ENCODE assay signal across 24 cellular contexts in the genomic region with DNA sequence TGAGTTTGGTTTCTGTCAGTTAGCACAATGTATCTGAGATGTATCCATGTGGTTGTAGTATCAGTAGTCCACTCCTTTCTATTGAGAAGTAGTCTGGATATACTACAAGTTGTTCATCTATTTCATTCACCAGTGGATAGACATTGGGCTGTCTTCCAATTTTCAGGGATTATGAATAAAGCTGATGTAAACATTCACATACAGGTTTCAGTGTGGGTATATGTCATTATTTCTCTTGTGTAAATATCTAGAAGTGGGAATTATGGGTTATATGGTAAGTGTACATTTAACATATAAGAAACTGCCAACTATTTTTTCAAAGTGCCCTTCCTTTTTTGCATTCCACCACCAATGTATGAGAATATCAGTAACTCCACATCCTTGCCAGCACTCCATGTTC.
"Had no signal": no experiment of that assay in that cellular context is flagged by ENCODE, and none has a peak within 500 bp of the region (broad histone marks: within the 10 kb centered on the region; RNA-seq: fewer than 3 reads in every experiment).

No MANE protein-coding gene starts in this region.

- FAIRE-seq: frontal cortex, small intestine had no signal

- H3K36me3 Mint-ChIP-seq: immature natural killer cell; naive B cell; stimulated activated memory B cell treated with anti-CD40 and anti-IgM and Interleukin-4, amounts not matched to agents 10 μg/mL and 1 μg/mL and 100 μg/mL, for 72 hours; WTC11 had no signal

- DNase-seq: activated CD4-positive, alpha-beta memory T cell treated with anti-CD3 and anti-CD28 coated beads, Interleukin-2, amount 10 ng/mL, durations not matched to agents 7 days and 5 days; activated effector memory CD4-positive, alpha-beta T cell treated with Interleukin-2 at 50 U/mL for 16 hours; activated naive CD4-positive, alpha-beta T cell treated with anti-CD3 and anti-CD28 coated beads for 36 hours; glutamatergic neuron; immature natural killer cell; kidney glomerular epithelial cell; left lung; naive B cell; occipital lobe; posterior cingulate gyrus; small intestine; stimulated activated CD4-positive, alpha-beta T cell treated with anti-CD3 and anti-CD28 coated beads, Interleukin-2, amount 100 ng/mL, for 24 hours; T1000; testis; trophoblast cell had no signal

- H3K4me3 Mint-ChIP-seq: activated CD4-positive, alpha-beta memory T cell treated with anti-CD3 and anti-CD28 coated beads, Interleukin-2, amount 10 ng/mL, durations not matched to agents 7 days and 5 days; activated naive CD4-positive, alpha-beta T cell treated with anti-CD3 and anti-CD28 coated beads for 36 hours; immature natural killer cell; naive B cell; stimulated activated memory B cell treated with anti-CD40 and anti-IgM and Interleukin-4, amounts not matched to agents 10 μg/mL and 1 μg/mL and 100 μg/mL, for 72 hours; T-helper 1 cell treated with Interleukin-12 subunit alpha and Interleukin-12 subunit beta and Interleukin-4 antibody, amounts not matched to agents 30 μg/mL and 1 μg/mL, for 36 hours; WTC11 had no signal

- H3K4me3 ChIP-seq: cardiac muscle cell, hepatocyte, left lung, lung, testis, vagina had no signal

- H3K9me3 Mint-ChIP-seq: activated CD4-positive, alpha-beta memory T cell treated with anti-CD3 and anti-CD28 coated beads, Interleukin-2, amount 10 ng/mL, durations not matched to agents 7 days and 5 days; activated naive CD4-positive, alpha-beta T cell treated with anti-CD3 and anti-CD28 coated beads for 36 hours; immature natural killer cell; naive B cell; stimulated activated memory B cell treated with anti-CD40 and anti-IgM and Interleukin-4, amounts not matched to agents 10 μg/mL and 1 μg/mL and 100 μg/mL, for 72 hours; T-helper 1 cell treated with Interleukin-12 subunit alpha and Interleukin-12 subunit beta and Interleukin-4 antibody, amounts not matched to agents 30 μg/mL and 1 μg/mL, for 36 hours; WTC11 had no signal

- ATAC-seq: left lung; sciatic nerve; stimulated activated memory B cell treated with anti-CD40 and anti-IgM and Interleukin-4, amounts not matched to agents 10 μg/mL and 1 μg/mL and 100 μg/mL, for 72 hours; WTC11 had no signal

- H3K27ac Mint-ChIP-seq: activated CD4-positive, alpha-beta memory T cell treated with anti-CD3 and anti-CD28 coated beads, Interleukin-2, amount 10 ng/mL, durations not matched to agents 7 days and 5 days; activated naive CD4-positive, alpha-beta T cell treated with anti-CD3 and anti-CD28 coated beads for 36 hours; immature natural killer cell; naive B cell; stimulated activated memory B cell treated with anti-CD40 and anti-IgM and Interleukin-4, amounts not matched to agents 10 μg/mL and 1 μg/mL and 100 μg/mL, for 72 hours; T-helper 1 cell treated with Interleukin-12 subunit alpha and Interleukin-12 subunit beta and Interleukin-4 antibody, amounts not matched to agents 30 μg/mL and 1 μg/mL, for 36 hours; WTC11 had no signal

- H3K27me3 Mint-ChIP-seq: activated CD4-positive, alpha-beta memory T cell treated with anti-CD3 and anti-CD28 coated beads, Interleukin-2, amount 10 ng/mL, durations not matched to agents 7 days and 5 days had no signal

- H3K4me1 Mint-ChIP-seq: immature natural killer cell; naive B cell; stimulated activated memory B cell treated with anti-CD40 and anti-IgM and Interleukin-4, amounts not matched to agents 10 μg/mL and 1 μg/mL and 100 μg/mL, for 72 hours had no signal
